1 cellular context compared by ENCODE assay signal in genomic region chr10:75094465-75094864, GRCh38.
TF ChIP-seq lines count a peak whose summit lies in the region.

No MANE protein-coding gene starts in this region.

TF ChIP-seq in HepG2, 621 proteins besides CTCF, POLR2A, EP300 and RAD21 (continued from another document and continues in another):
- TF ChIP-seq PHF21A (CRISPR knock-in tag; IDR thresholded peaks at IDR 0.05): 0 out of 2 replicates have a peak, but pooled peaks have one; percentile 36
- TF ChIP-seq ATRX (CRISPR knock-in tag; IDR thresholded peaks at IDR 0.05; ENCODE audit: borderline replicate concordance): no peak
- TF ChIP-seq ZNF513 (CRISPR knock-in tag; conservative IDR thresholded peaks at IDR 0.05): no peak
- TF ChIP-seq ELK4 (CRISPR knock-in tag; IDR thresholded peaks at IDR 0.05; ENCODE audit: borderline replicate concordance): no peak
- TF ChIP-seq ZBTB20 (CRISPR knock-in tag; IDR thresholded peaks at IDR 0.05; ENCODE audit: borderline replicate concordance, low read depth): no peak
- TF ChIP-seq ELF4 (CRISPR knock-in tag; IDR thresholded peaks at IDR 0.05; ENCODE audit: borderline replicate concordance): no peak
- 0 out of 2 replicates have a peak, but pooled peaks have one; percentile 42 for TF ChIP-seq MEF2D (CRISPR knock-in tag; IDR thresholded peaks at IDR 0.05)
- TF ChIP-seq KAT8 (CRISPR knock-in tag; IDR thresholded peaks at IDR 0.05): 0 out of 2 replicates have a peak, but pooled peaks have one; percentile 21
- TF ChIP-seq JARID2 (CRISPR knock-in tag; IDR thresholded peaks at IDR 0.05; ENCODE audit: insufficient replicate concordance): no peak
- peak; percentile 82 for TF ChIP-seq ARID5B (CRISPR knock-in tag; IDR thresholded peaks at IDR 0.05)
- no peak for TF ChIP-seq ZNF451 (CRISPR knock-in tag; IDR thresholded peaks at IDR 0.05)
- TF ChIP-seq FOXA1 (IDR thresholded peaks at IDR 0.05): no peak
- TF ChIP-seq FOXA1 (CRISPR knock-in tag; IDR thresholded peaks at IDR 0.05): peak; percentile 83
- TF ChIP-seq FOXO1 (CRISPR knock-in tag; IDR thresholded peaks at IDR 0.05): peak; percentile 92
- TF ChIP-seq ASH2L (IDR thresholded peaks at IDR 0.05; ENCODE audit: insufficient read length, low read depth, low read length): no peak
- no peak for TF ChIP-seq DMAP1 (CRISPR knock-in tag; IDR thresholded peaks at IDR 0.05)
- no peak for TF ChIP-seq ZNF280D (CRISPR knock-in tag; IDR thresholded peaks at IDR 0.05)
- TF ChIP-seq ZNF354B (CRISPR knock-in tag; IDR thresholded peaks at IDR 0.05): no peak
- no peak for TF ChIP-seq SRSF4 (IDR thresholded peaks at IDR 0.05; ENCODE audit: low read depth, low read length, poor library complexity, severe bottlenecking)
- no peak for TF ChIP-seq SKIL (CRISPR knock-in tag; IDR thresholded peaks at IDR 0.05; ENCODE audit: borderline replicate concordance)
- no peak for TF ChIP-seq ZNF670 (CRISPR knock-in tag; IDR thresholded peaks at IDR 0.05; ENCODE audit: borderline replicate concordance)
- peak; percentile 28; the same call in 1 of the 2 replicates for TF ChIP-seq FOXK2 (IDR thresholded peaks at IDR 0.05)
- TF ChIP-seq ZNF143 (CRISPR knock-in tag; IDR thresholded peaks at IDR 0.05): 0 out of 2 replicates have a peak, but pooled peaks have one; percentile 14
- no peak for TF ChIP-seq MEIS1 (CRISPR knock-in tag; IDR thresholded peaks at IDR 0.05; ENCODE audit: borderline replicate concordance)
- no peak for TF ChIP-seq KIAA2018 (CRISPR knock-in tag; IDR thresholded peaks at IDR 0.05; ENCODE audit: borderline replicate concordance)
- TF ChIP-seq GPBP1L1 (CRISPR knock-in tag; IDR thresholded peaks at IDR 0.05): no peak
- TF ChIP-seq TIGD3 (CRISPR knock-in tag; IDR thresholded peaks at IDR 0.05; ENCODE audit: borderline replicate concordance): no peak
- no peak for TF ChIP-seq DNMT3B (CRISPR knock-in tag; conservative IDR thresholded peaks at IDR 0.05)
- TF ChIP-seq PCBP2 (optimal IDR thresholded peaks at IDR 0.05; ENCODE audit: low read depth, low read length, poor library complexity, severe bottlenecking): no peak
- TF ChIP-seq ZSCAN22 (CRISPR knock-in tag; IDR thresholded peaks at IDR 0.05): no peak
- no peak for TF ChIP-seq RBM22 (optimal IDR thresholded peaks at IDR 0.05; ENCODE audit: low read length)
- TF ChIP-seq SP2 (CRISPR knock-in tag; IDR thresholded peaks at IDR 0.05): no peak
- peak; percentile 52; the same call in 1 of the 2 replicates for TF ChIP-seq ZNF501 (CRISPR knock-in tag; IDR thresholded peaks at IDR 0.05)
